In genomic region chr19:42219812-42220750, GRCh38 we compare ENCODE assay signal across 8 cellular contexts. TPM values are rescaled to one million over a fixed set of nuclear protein-coding genes. Genes with fewer than 3 reads are reported as not detected.
DNase-seq lines count a peak whose midpoint lies in the region; ATAC-seq and TF ChIP-seq lines count a peak whose summit lies in the region.

ZNF526 (plus strand) TSS chr19:42220312; CDS start chr19:42224404, 4,092 bp downstream.

- no peaks in the 10 kb centered on the region for H3K27me3 ChIP-seq in mononuclear cell (ENCODE audit: insufficient read depth, low read length)

- H3K9me3 ChIP-seq in mononuclear cell (ENCODE audit: low read depth, low read length): no peaks in the 10 kb centered on the region

- H3K4me3 ChIP-seq in epithelial cell of esophagus (ENCODE audit: low read length): peak within 1 kb of the TSS; percentile 95
- H3K4me3 ChIP-seq in mononuclear cell (ENCODE audit: low read length): peak within 1 kb of the TSS; percentile 86

- peaks cover 55% of the 10 kb centered on the region for H3K4me1 ChIP-seq in mononuclear cell (ENCODE audit: insufficient read depth, low read length)

- TF ChIP-seq CTCF in epithelial cell of esophagus (IDR thresholded peaks at IDR 0.05; ENCODE audit: insufficient read depth, low read depth, low read length, missing control alignments): no peak

- peak; percentile 94 for DNase-seq in DMS114 treated with DMSO at 0.1 percent for 48 hours (lab: John Stamatoyannopoulos, UW; ENCODE audit: unreplicated experiment)
- peak; percentile 97 for DNase-seq in OCI-M2 (lab: John Stamatoyannopoulos, UW; ENCODE audit: unreplicated experiment)
- DNase-seq in activated T-cell treated with anti-CD3 and anti-CD28 coated beads for 24 hours (ENCODE audit: low read depth): peak; percentile 97
- peak; percentile 98 for DNase-seq in epithelial cell of esophagus (ENCODE audit: low read depth)
- DNase-seq in stimulated activated CD8-positive, alpha-beta memory T cell treated with anti-CD3 and anti-CD28 coated beads, Interleukin-2, amount 100 ng/mL, for 48 hours (ENCODE audit: low read depth in 2 of 2): peak; percentile 95 to 96

- no peak for TF ChIP-seq RAD21 in Ishikawa (IDR thresholded peaks at IDR 0.05; ENCODE audit: low read depth)

- peak; percentile 67 for ATAC-seq in GM21576 (IDR thresholded peaks at IDR 0.05; ENCODE audit: unreplicated experiment)

- no peak for TF ChIP-seq EP300 in Ishikawa (IDR thresholded peaks at IDR 0.05; ENCODE audit: borderline replicate concordance)

TF ChIP-seq in Ishikawa, 13 proteins besides CTCF, POLR2A, EP300 and RAD21:
- TF ChIP-seq, protein P1, sequence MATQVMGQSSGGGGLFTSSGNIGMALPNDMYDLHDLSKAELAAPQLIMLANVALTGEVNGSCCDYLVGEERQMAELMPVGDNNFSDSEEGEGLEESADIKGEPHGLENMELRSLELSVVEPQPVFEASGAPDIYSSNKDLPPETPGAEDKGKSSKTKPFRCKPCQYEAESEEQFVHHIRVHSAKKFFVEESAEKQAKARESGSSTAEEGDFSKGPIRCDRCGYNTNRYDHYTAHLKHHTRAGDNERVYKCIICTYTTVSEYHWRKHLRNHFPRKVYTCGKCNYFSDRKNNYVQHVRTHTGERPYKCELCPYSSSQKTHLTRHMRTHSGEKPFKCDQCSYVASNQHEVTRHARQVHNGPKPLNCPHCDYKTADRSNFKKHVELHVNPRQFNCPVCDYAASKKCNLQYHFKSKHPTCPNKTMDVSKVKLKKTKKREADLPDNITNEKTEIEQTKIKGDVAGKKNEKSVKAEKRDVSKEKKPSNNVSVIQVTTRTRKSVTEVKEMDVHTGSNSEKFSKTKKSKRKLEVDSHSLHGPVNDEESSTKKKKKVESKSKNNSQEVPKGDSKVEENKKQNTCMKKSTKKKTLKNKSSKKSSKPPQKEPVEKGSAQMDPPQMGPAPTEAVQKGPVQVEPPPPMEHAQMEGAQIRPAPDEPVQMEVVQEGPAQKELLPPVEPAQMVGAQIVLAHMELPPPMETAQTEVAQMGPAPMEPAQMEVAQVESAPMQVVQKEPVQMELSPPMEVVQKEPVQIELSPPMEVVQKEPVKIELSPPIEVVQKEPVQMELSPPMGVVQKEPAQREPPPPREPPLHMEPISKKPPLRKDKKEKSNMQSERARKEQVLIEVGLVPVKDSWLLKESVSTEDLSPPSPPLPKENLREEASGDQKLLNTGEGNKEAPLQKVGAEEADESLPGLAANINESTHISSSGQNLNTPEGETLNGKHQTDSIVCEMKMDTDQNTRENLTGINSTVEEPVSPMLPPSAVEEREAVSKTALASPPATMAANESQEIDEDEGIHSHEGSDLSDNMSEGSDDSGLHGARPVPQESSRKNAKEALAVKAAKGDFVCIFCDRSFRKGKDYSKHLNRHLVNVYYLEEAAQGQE (IDR thresholded peaks at IDR 0.05; ENCODE audit: low read depth): no peak
- TF ChIP-seq CREB1 (IDR thresholded peaks at IDR 0.05; ENCODE audit: low read depth) (no peak), CEBPB (IDR thresholded peaks at IDR 0.05) (no peak), FOXM1 (IDR thresholded peaks at IDR 0.05; ENCODE audit: borderline replicate concordance, low read depth) (no peak), YY1 (IDR thresholded peaks at IDR 0.05; ENCODE audit: low read depth) (no peak), TEAD4 (IDR thresholded peaks at IDR 0.05) (no peak), TAF1 (IDR thresholded peaks at IDR 0.05; ENCODE audit: low read depth) (peak; percentile 63), NFIC (IDR thresholded peaks at IDR 0.05) (no peak), ZBTB7A (IDR thresholded peaks at IDR 0.05; ENCODE audit: low read depth) (peak; percentile 98), USF1 (IDR thresholded peaks at IDR 0.05) (peak; percentile 92)
- TF ChIP-seq, protein P2, sequence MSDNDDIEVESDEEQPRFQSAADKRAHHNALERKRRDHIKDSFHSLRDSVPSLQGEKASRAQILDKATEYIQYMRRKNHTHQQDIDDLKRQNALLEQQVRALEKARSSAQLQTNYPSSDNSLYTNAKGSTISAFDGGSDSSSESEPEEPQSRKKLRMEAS (IDR thresholded peaks at IDR 0.05): peak; percentile 39; the same call in 1 of the 2 replicates

RNA-seq across cellular contexts. Expression of gene ZNF526, which starts in this region (rescaled TPM):
- 5.2 TPM for total RNA-seq in mononuclear cell

Comparison
In these comparisons a context has a peak if more than half of its experiments do, and no peak if none do; other contexts are left out.
1. Peak in every context shown above with its lines: DNase-seq, ATAC-seq and H3K4me3 ChIP-seq.